ENCODE assay signal across 17 cellular contexts in the genomic region with DNA sequence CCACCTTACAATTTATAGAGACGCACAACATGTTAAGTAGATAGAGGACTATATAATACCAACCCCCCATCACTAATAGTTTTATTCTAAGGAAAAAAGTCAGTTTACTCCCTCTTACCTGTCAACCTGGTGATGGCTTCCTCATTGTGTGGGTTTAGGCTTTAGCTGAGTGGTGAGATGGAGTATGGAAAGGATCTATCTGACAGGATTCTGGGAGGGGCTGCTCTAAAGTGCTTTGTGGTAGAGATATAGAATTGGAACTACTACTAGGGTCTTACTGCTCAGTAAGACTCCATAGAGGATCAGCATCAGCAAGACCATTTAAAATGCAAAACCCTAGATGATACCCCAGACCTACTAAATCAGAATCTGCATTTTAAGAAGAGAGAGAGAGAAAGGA.
"Had no signal": no experiment of that assay in that cellular context is flagged by ENCODE, and none has a peak within 500 bp of the region (broad histone marks: within the 10 kb centered on the region; RNA-seq: fewer than 3 reads in every experiment).

No MANE protein-coding gene starts in this region.

- H3K27ac ChIP-seq: colonic mucosa, dorsolateral prefrontal cortex, gastrocnemius medialis, pancreas, psoas muscle, tibial artery had no signal

- ATAC-seq: activated T-helper 17 cell treated with anti-CD3 and anti-CD28 coated beads, Interleukin-2, amount 50 U/mL, for 72 hours; gastrocnemius medialis; left ventricle myocardium superior; natural killer cell treated with Interleukin-12 subunit alpha and Interleukin-12 subunit beta and Interleukin-15 and Interleukin-18, amount 100 ng/mL, for 72 hours; pancreas; psoas muscle; right cardiac atrium; WTC11 had no signal

- H3K4me3 ChIP-seq: colonic mucosa, dorsolateral prefrontal cortex, gastrocnemius medialis, pancreas, psoas muscle, tibial artery had no signal

- H3K36me3 ChIP-seq: colonic mucosa, gastrocnemius medialis, pancreas, tibial artery had no signal

- DNase-seq: activated T-cell treated with anti-CD3 and anti-CD28 coated beads, Interleukin-2, amount 50 U/mL, for 24 hours; colonic mucosa; dorsolateral prefrontal cortex; gastrocnemius medialis; head of caudate nucleus; hypothalamus; left ventricle myocardium superior; pancreas; psoas muscle; right cardiac atrium; stimulated activated CD4-positive, alpha-beta T cell treated with anti-CD3 and anti-CD28 coated beads, Interleukin-1b, Interleukin-23, amount 100 ng/mL, for 48 hours; T1000; tibial artery had no signal

- H3K9me3 ChIP-seq: colonic mucosa, gastrocnemius medialis, pancreas, psoas muscle, tibial artery had no signal

- FAIRE-seq: astrocyte, pancreas had no signal

- H3K4me1 ChIP-seq: colonic mucosa had no signal
